In the genomic region with DNA sequence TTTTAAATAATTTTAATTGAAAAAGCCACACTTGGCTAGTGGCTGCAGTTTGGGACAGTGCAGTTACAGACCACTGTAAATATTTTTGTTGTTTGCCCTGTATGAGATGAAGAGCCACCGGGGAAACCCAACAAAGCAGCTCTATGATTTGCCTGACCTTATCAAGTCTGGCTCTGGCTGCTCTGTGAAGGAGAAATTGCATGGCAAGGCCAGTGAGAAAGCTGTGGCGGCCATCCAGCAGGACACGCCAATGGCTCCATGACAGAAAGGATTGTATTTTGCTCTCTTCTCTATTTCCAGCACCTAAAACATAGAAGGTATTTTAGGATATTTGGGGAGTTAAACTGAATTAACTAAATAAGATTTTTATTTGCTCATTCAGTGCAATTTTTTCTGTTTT, we compare ENCODE assay signal across 14 cellular contexts.
DNase-seq lines count a peak whose midpoint lies in the region; ATAC-seq lines count a peak whose summit lies in the region.
"Had no signal": no experiment of that assay in that cellular context is flagged by ENCODE, and none has a peak within 500 bp of the region (broad histone marks: within the 10 kb centered on the region; RNA-seq: fewer than 3 reads in every experiment).

No MANE protein-coding gene starts in this region.

- H3K27me3 ChIP-seq in right cardiac atrium (ENCODE audit: control insufficient read depth, insufficient read depth): no peaks in the 10 kb centered on the region

- H3K27ac ChIP-seq in right cardiac atrium (ENCODE audit: low read length): no peak overlapping the region
- H3K27ac ChIP-seq: A549 had no signal

- DNase-seq in cerebellar cortex (ENCODE audit: low spot score): peak; percentile 52
- DNase-seq in Right ventricle myocardium superior: peak; percentile 72
- DNase-seq in right cardiac atrium: peak; percentile 51 to 91 (median 79)
- DNase-seq in NCI-H345 treated with DMSO at 0.1 percent for 48 hours (lab: John Stamatoyannopoulos, UW; ENCODE audit: unreplicated experiment): no peak
- no peak for DNase-seq in NCI-H2196 treated with DMSO at 0.1 percent for 48 hours (lab: John Stamatoyannopoulos, UW; ENCODE audit: unreplicated experiment)
- DNase-seq: CD8-positive, alpha-beta T cell; COR-L47; DMS153; DND-41; GF-D8; GOT3; H9 had no signal

- H3K4me3 ChIP-seq in right cardiac atrium (ENCODE audit: low read length): no peak overlapping the region
- H3K4me3 ChIP-seq: A549 had no signal

- ATAC-seq in Right ventricle myocardium superior (ENCODE audit: poor library complexity): peak; percentile 62
- peak; percentile 32 to 75 for ATAC-seq in right cardiac atrium
- ATAC-seq in HG02970 (IDR thresholded peaks at IDR 0.05; ENCODE audit: low FRiP score, unreplicated experiment): no peak
- ATAC-seq: A549; CD8-positive, alpha-beta T cell had no signal

- no peaks in the 10 kb centered on the region for H3K9me3 ChIP-seq in right cardiac atrium (ENCODE audit: control insufficient read depth, low read length)
- H3K9me3 ChIP-seq: A549 had no signal

- intact Hi-C loops in Right ventricle myocardium superior (cut with DNase I) (no loop called here), right cardiac atrium (cut with DNase I) (no loop called here)

- H3K4me1 ChIP-seq in right cardiac atrium (ENCODE audit: control insufficient read depth, insufficient read depth, low read length): no peaks in the 10 kb centered on the region
- H3K4me1 ChIP-seq: A549 had no signal

- 56% methylated on average over 3 of the region's 3 CpGs for WGBS in right cardiac atrium

Comparison
In these comparisons a context has a peak if more than half of its experiments do, and no peak if none do; other contexts are left out.
1. DNase-seq: peak in cerebellar cortex (single experiment), Right ventricle myocardium superior (single experiment) and right cardiac atrium (3 of 3); none in NCI-H345 treated with DMSO at 0.1 percent for 48 hours (single experiment) and NCI-H2196 treated with DMSO at 0.1 percent for 48 hours (single experiment).